ENCODE assay signal across 9 cellular contexts in the genomic region with DNA sequence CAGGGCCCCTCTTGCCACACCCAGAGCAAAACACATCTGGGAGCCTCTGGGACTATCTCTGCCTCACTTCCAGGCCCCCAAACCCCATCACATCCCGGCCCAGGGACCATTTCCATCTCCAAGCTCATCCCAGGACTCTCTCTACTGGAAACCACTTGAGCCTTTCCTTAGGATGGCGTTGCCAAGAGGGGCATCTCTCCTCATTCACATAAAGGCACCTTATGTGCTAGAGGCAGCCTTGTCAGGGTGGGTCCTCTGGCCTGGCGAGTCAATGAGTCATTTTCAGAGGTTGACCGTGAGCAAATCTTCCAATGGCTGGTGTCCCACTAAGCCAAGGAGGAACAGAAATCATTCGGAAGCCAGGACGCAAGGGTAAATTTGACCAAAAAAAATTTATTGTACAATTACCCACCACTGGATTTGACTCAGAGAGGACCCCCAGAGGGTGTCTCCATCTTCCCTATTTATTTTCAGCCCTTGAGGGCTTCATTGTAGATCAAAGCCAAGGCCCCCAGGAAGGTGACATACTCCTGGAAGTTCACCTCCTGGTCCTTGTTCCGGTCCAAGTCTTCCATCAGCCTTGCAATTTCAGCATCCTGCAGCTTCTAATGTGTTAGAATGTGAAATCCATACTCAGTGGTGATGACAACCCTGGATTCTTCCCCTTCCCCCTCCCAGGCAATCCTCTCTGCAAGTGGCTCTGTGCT. TPM values are rescaled to one million over a fixed set of nuclear protein-coding genes. Genes with fewer than 3 reads are reported as not detected.
DNase-seq lines count a peak whose midpoint lies in the region; ATAC-seq, FAIRE-seq and TF ChIP-seq lines count a peak whose summit lies in the region.
"Had no signal": no experiment of that assay in that cellular context is flagged by ENCODE, and none has a peak within 500 bp of the region (broad histone marks: within the 10 kb centered on the region; RNA-seq: fewer than 3 reads in every experiment).

No MANE protein-coding gene starts in this region.

- no peaks in the 10 kb centered on the region for H3K9me3 Mint-ChIP-seq in Calu3 (ENCODE audit: low read depth, unreplicated experiment)

- peaks cover 23% of the 10 kb centered on the region for H3K79me2 ChIP-seq in fibroblast of lung (ENCODE audit: control insufficient read depth, insufficient read depth, low read length)

- no peaks in the 10 kb centered on the region for H3K27me3 ChIP-seq in fibroblast of lung (ENCODE audit: control insufficient read depth, insufficient read depth, low read length)

- peak overlapping the region; percentile 86 for H3K4me2 ChIP-seq in fibroblast of lung (ENCODE audit: extremely low read depth, insufficient read depth, low read length)

- peak overlapping the region; percentile 98 for H3K27ac ChIP-seq in fibroblast of lung (ENCODE audit: insufficient read depth, low read length)

- peak overlapping the region; percentile 93 for H3K9ac ChIP-seq in fibroblast of lung (ENCODE audit: insufficient read depth, low read length)

- TSS peak; percentile 80 for BruUV-seq in Calu3 (replicated peaks; lab: Mats Ljungman, UMichigan)

- H3K36me3 ChIP-seq in fibroblast of lung (ENCODE audit: control insufficient read depth, insufficient read depth, low read length) = peaks cover 6% of the 10 kb centered on the region

- H3K9me3 ChIP-seq in T-helper 17 cell (ENCODE audit: control insufficient read depth, low read length, poor library complexity, severe bottlenecking) (no peaks in the 10 kb centered on the region), fibroblast of lung (ENCODE audit: control insufficient read depth, insufficient read depth, low read depth, low read length) (no peaks in the 10 kb centered on the region)

- H3K4me1 Mint-ChIP-seq in Calu3 (ENCODE audit: low read depth, unreplicated experiment) = peaks cover 60% of the 10 kb centered on the region
- H3K4me1 Mint-ChIP-seq in T-helper 17 cell = peaks cover 59% of the 10 kb centered on the region

- H3K4me1 ChIP-seq in fibroblast of lung (ENCODE audit: control insufficient read depth, extremely low read depth, insufficient read depth, low read length) = peaks cover 10% of the 10 kb centered on the region

- no peak overlapping the region for H2AFZ ChIP-seq in fibroblast of lung (ENCODE audit: low read length)

- H3K27me3 Mint-ChIP-seq in Calu3 (ENCODE audit: unreplicated experiment) (no peaks in the 10 kb centered on the region), T-helper 17 cell (no peaks in the 10 kb centered on the region)

- ATAC-seq in T-helper 17 cell (no peak), HG02852 (IDR thresholded peaks at IDR 0.05; ENCODE audit: unreplicated experiment) (no peak), HG02938 (IDR thresholded peaks at IDR 0.05; ENCODE audit: unreplicated experiment) (no peak)

- H3K36me3 Mint-ChIP-seq in Calu3 (ENCODE audit: insufficient read depth, unreplicated experiment) = peaks cover 65% of the 10 kb centered on the region
- H3K36me3 Mint-ChIP-seq in T-helper 17 cell (ENCODE audit: low read depth) = no peaks in the 10 kb centered on the region

- TF ChIP-seq CTCF in Calu3 (IDR thresholded peaks at IDR 0.05; ENCODE audit: unreplicated experiment) (no peak), fibroblast of lung (conservative IDR thresholded peaks at IDR 0.05 in 1 of 2, IDR thresholded peaks at IDR 0.05 in 1 of 2; ENCODE audit: low read depth in 1 of 2, low read length in 2 of 2) (no peak), retinal pigment epithelial cell (conservative IDR thresholded peaks at IDR 0.05; ENCODE audit: low read depth, low read length) (no peak)

- peak; percentile 52 for DNase-seq in Calu3
- DNase-seq in T-helper 17 cell = no peak
- peak; percentile 50 to 63 for DNase-seq in fibroblast of lung (ENCODE audit: low read depth in 2 of 2)
- DNase-seq in retinal pigment epithelial cell (ENCODE audit: low read depth) = no peak
- no peak for DNase-seq in stimulated activated CD4-positive, alpha-beta T cell treated with anti-CD3 and anti-CD28 coated beads, Interleukin-4, amount 100 ng/mL, for 1 hour
- no peak for DNase-seq in HTR-8/SVneo (ENCODE audit: insufficient read length, low spot score)
- DNase-seq: MM.1S had no signal

- FAIRE-seq in HTR-8/SVneo (lab: Jason Lieb, UNC) = no peak

- intact Hi-C loops in Calu3 (cut with micrococcal nuclease; ENCODE audit: unreplicated experiment) = no loop called here

- H3K4me3 ChIP-seq in fibroblast of lung (replicated peaks in 1 of 4; ENCODE audit: control extremely low read depth in 1 of 4, insufficient read depth in 1 of 4, low read depth in 3 of 4, low read length in 4 of 4) (peak overlapping the region; percentile 96 to 100 (median 98)), retinal pigment epithelial cell (ENCODE audit: low read length) (peak overlapping the region; percentile 81)

- H3K4me3 Mint-ChIP-seq in Calu3 (ENCODE audit: low read depth, unreplicated experiment) (peak overlapping the region; percentile 93), T-helper 17 cell (peak overlapping the region; percentile 95)

- no peaks in the 10 kb centered on the region for H4K20me1 ChIP-seq in fibroblast of lung (ENCODE audit: control insufficient read depth, extremely low read depth, insufficient read depth, low read length)

- H3K27ac Mint-ChIP-seq in Calu3 (ENCODE audit: unreplicated experiment) (peak overlapping the region; percentile 77), T-helper 17 cell (peak overlapping the region; percentile 96)

- CTCF ChIA-PET in Calu3 (lab: Charles Lee) = interaction anchor here (0.7 to 6.0 kb wide), 8 partner anchors 10 to 82 kb away, joined by 3 to 117 read pairs (median 10); partner anchors contain the start of genes S100A14, S100A2 and S100A4

RNA-seq across cellular contexts. Expression of gene S100A6, which starts 1.4 kb away (rescaled TPM):
- 1,521 and 2,023 TPM in 2 replicates for total RNA-seq in Calu3 (2022)
- 100 to 1,000 TPM; 303 to 331 TPM for total RNA-seq in T-helper 17 cell
- 2,061 and 4,042 TPM in 2 replicates for total RNA-seq in fibroblast of lung
- polyA plus RNA-seq in fibroblast of lung = 1,280 and 2,637 TPM in 2 replicates
- 5,317 and 10,273 TPM in 2 replicates for polyA plus RNA-seq in fibroblast of lung (2012)
- polyA minus RNA-seq in fibroblast of lung (ENCODE audit: low replicate concordance) = 895 and 1,329 TPM in 2 replicates

RNA-seq across cellular contexts. Expression of gene S100A5, which starts 6.4 kb away (rescaled TPM):
- total RNA-seq in Calu3 (2022) = not detected in 2 replicates
- 1 to 10 TPM in 1 of 2 donors, not detected in 1; 1.1 TPM for total RNA-seq in T-helper 17 cell
- not detected in 2 replicates for total RNA-seq in fibroblast of lung
- 0.20 and 0.24 TPM in 2 replicates for polyA plus RNA-seq in fibroblast of lung
- 0.55 and 0.76 TPM in 2 replicates for polyA plus RNA-seq in fibroblast of lung (2012)
- polyA minus RNA-seq in fibroblast of lung (ENCODE audit: low replicate concordance) = not detected in 2 replicates

RNA-seq across cellular contexts. Expression of gene S100A4, which starts 11.2 kb away (rescaled TPM):
- total RNA-seq in Calu3 (2022) (19.8 and 20.5 TPM in 2 replicates), T-helper 17 cell (1,000 to 10,000 TPM in 1 of 2 donors, 100 to 1,000 TPM in 1; 935 to 1,018 TPM), fibroblast of lung (85.3 and 287 TPM in 2 replicates)
- 371 and 928 TPM in 2 replicates for polyA plus RNA-seq in fibroblast of lung
- polyA plus RNA-seq in fibroblast of lung (2012) = 543 and 1,139 TPM in 2 replicates
- polyA minus RNA-seq in fibroblast of lung (ENCODE audit: low replicate concordance) = 124 and 266 TPM in 2 replicates

RNA-seq across cellular contexts. Expression of gene S100A3, which starts 14.7 kb away (rescaled TPM):
- total RNA-seq in Calu3 (2022) = not detected in 2 replicates
- not detected for total RNA-seq in T-helper 17 cell
- total RNA-seq in fibroblast of lung = 1.8 and 6.8 TPM in 2 replicates
- 11.5 and 14.8 TPM in 2 replicates for polyA plus RNA-seq in fibroblast of lung
- 13.0 and 17.9 TPM in 2 replicates for polyA plus RNA-seq in fibroblast of lung (2012)
- 18.6 and 45.0 TPM in 2 replicates for polyA minus RNA-seq in fibroblast of lung (ENCODE audit: low replicate concordance)

RNA-seq across cellular contexts. Expression of gene S100A2, which starts 31.3 kb away (rescaled TPM):
- total RNA-seq in Calu3 (2022) = 11.1 and 14.1 TPM in 2 replicates
- under 1 TPM in 1 of 2 donors, not detected in 1; 0.52 TPM for total RNA-seq in T-helper 17 cell
- total RNA-seq in fibroblast of lung = 1.5 and 3.6 TPM in 2 replicates
- polyA plus RNA-seq in fibroblast of lung = 4.8 and 10.3 TPM in 2 replicates
- 10.9 and 22.6 TPM in 2 replicates for polyA plus RNA-seq in fibroblast of lung (2012)
- 4.8 TPM in 1 of 2 replicates, not detected in the other for polyA minus RNA-seq in fibroblast of lung (ENCODE audit: low replicate concordance)

Comparison
In these comparisons a context has a peak if more than half of its experiments do, and no peak if none do; other contexts are left out.
1. DNase-seq: peak in Calu3 (single experiment) and fibroblast of lung (2 of 2); none in T-helper 17 cell (0 of 3), retinal pigment epithelial cell (single experiment), stimulated activated CD4-positive, alpha-beta T cell treated with anti-CD3 and anti-CD28 coated beads, Interleukin-4, amount 100 ng/mL, for 1 hour (single experiment) and HTR-8/SVneo (single experiment).